Comparison of ENCODE assay signal across 9 cellular contexts in genomic region chr4:186161138-186161537, GRCh38. TPM values are rescaled to one million over a fixed set of nuclear protein-coding genes. Genes with fewer than 3 reads are reported as not detected.
DNase-seq lines count a peak whose midpoint lies in the region; ATAC-seq and TF ChIP-seq lines count a peak whose summit lies in the region.
"Had no signal": no experiment of that assay in that cellular context is flagged by ENCODE, and none has a peak within 500 bp of the region (broad histone marks: within the 10 kb centered on the region; RNA-seq: fewer than 3 reads in every experiment).

No MANE protein-coding gene starts in this region.

- H3K27me3 Mint-ChIP-seq in chondrocyte (ENCODE audit: low read depth), result no peaks in the 10 kb centered on the region

- H3K4me1 Mint-ChIP-seq in chondrocyte (ENCODE audit: low read depth), result peaks cover 4% of the 10 kb centered on the region

- no peak for TF ChIP-seq CTCF in chondrocyte (IDR thresholded peaks at IDR 0.05)

- H3K36me3 Mint-ChIP-seq in activated naive CD4-positive, alpha-beta T cell treated with anti-CD3 and anti-CD28 coated beads, Interleukin-2, amount 50 U/mL, for 72 hours, result peaks cover 0 to 6% of the 10 kb centered on the region in 2 donors
- peaks cover 3% of the 10 kb centered on the region for H3K36me3 Mint-ChIP-seq in chondrocyte (ENCODE audit: low read depth)

- intact Hi-C loops in Right ventricle myocardium inferior (cut with DNase I), result no loop called here

- DNase-seq in activated naive CD4-positive, alpha-beta T cell treated with anti-CD3 and anti-CD28 coated beads, Interleukin-2, amount 50 U/mL, for 72 hours (ENCODE audit: low spot score in 2 of 2), result peak in 1 of 2 donors; percentile 22
- DNase-seq in chondrocyte (ENCODE audit: low spot score) (no peak), NCI-H2081 treated with DMSO at 0.1 percent for 48 hours (lab: John Stamatoyannopoulos, UW) (no peak), Right ventricle myocardium inferior (ENCODE audit: missing footprints) (no peak)
- DNase-seq in activated CD8-positive, alpha-beta memory T cell treated with anti-CD3 and anti-CD28 coated beads, Interleukin-2, amount 50 U/mL, for 48 hours, result no peak
- DNase-seq: right cardiac atrium had no signal

- no peaks in the 10 kb centered on the region for H3K9me3 Mint-ChIP-seq in activated naive CD4-positive, alpha-beta T cell treated with anti-CD3 and anti-CD28 coated beads, Interleukin-2, amount 50 U/mL, for 72 hours
- H3K9me3 Mint-ChIP-seq in chondrocyte (ENCODE audit: low read depth), result no peaks in the 10 kb centered on the region

- no peak overlapping the region for H3K27ac Mint-ChIP-seq in activated naive CD4-positive, alpha-beta T cell treated with anti-CD3 and anti-CD28 coated beads, Interleukin-2, amount 50 U/mL, for 72 hours
- no peak overlapping the region for H3K27ac Mint-ChIP-seq in chondrocyte (ENCODE audit: unreplicated experiment)

- ATAC-seq in GM18508 (IDR thresholded peaks at IDR 0.05; ENCODE audit: insufficient read depth, unreplicated experiment) (peak; percentile 85), GM21381 (IDR thresholded peaks at IDR 0.05; ENCODE audit: unreplicated experiment) (peak; percentile 92), HG03439 (IDR thresholded peaks at IDR 0.05; ENCODE audit: unreplicated experiment) (peak; percentile 96), Right ventricle myocardium inferior (no peak)
- peak; percentile 83 to 94 for ATAC-seq in activated naive CD4-positive, alpha-beta T cell treated with anti-CD3 and anti-CD28 coated beads, Interleukin-2, amount 50 U/mL, for 72 hours

- no peak overlapping the region for H3K4me3 Mint-ChIP-seq in chondrocyte (ENCODE audit: unreplicated experiment)

RNA-seq across cellular contexts. Expression of gene CYP4V2, which starts 30.2 kb away (rescaled TPM):
- 1 to 10 TPM in 1 of 2 donors, under 1 TPM in 1; 0.36 to 6.1 TPM for total RNA-seq in activated naive CD4-positive, alpha-beta T cell treated with anti-CD3 and anti-CD28 coated beads, Interleukin-2, amount 50 U/mL, for 72 hours
- total RNA-seq in chondrocyte (13.3 to 13.4 TPM (median 13.4 TPM) in 3 replicates), Right ventricle myocardium inferior (22.7 TPM)

RNA-seq across cellular contexts. Expression of gene FAM149A, which starts 56.6 kb away (rescaled TPM):
- total RNA-seq in activated naive CD4-positive, alpha-beta T cell treated with anti-CD3 and anti-CD28 coated beads, Interleukin-2, amount 50 U/mL, for 72 hours, result 1 to 10 TPM in 1 of 2 donors, under 1 TPM in 1; 0.97 to 5.1 TPM
- total RNA-seq in chondrocyte, result 5.4 to 7.1 TPM (median 5.8 TPM) in 3 replicates
- total RNA-seq in Right ventricle myocardium inferior, result 13.9 TPM
